ENCODE assay signal across 10 cellular contexts in genomic region chr2:232013701-232014353, GRCh38. TPM values are rescaled to one million over a fixed set of nuclear protein-coding genes. Genes with fewer than 3 reads are reported as not detected.
A peak's percentile ranks its signal among the peaks of the same experiment; 100 is the strongest.
DNase-seq lines count a peak whose midpoint lies in the region; ATAC-seq and TF ChIP-seq lines count a peak whose summit lies in the region.
"Had no signal": no experiment of that assay in that cellular context is flagged by ENCODE, and none has a peak within 500 bp of the region (broad histone marks: within the 10 kb centered on the region; RNA-seq: fewer than 3 reads in every experiment).

No MANE protein-coding gene starts in this region.

- H3K9ac ChIP-seq in BLaER1 = no peak overlapping the region

- H4K20me1 ChIP-seq in BLaER1 = peaks cover 26% of the 10 kb centered on the region; the same call in 1 of the 2 replicates

- peaks cover 16% of the 10 kb centered on the region for H3K4me1 ChIP-seq in BLaER1
- H3K4me1 ChIP-seq: Peyer's patch, tibial artery had no signal

- H3K4me3 ChIP-seq in BLaER1 (no peak overlapping the region), HL-60 (replicated peaks; ENCODE audit: insufficient read depth, low read length) (no peak overlapping the region), fibroblast of villous mesenchyme (ENCODE audit: low read depth, low read length) (no peak overlapping the region)
- H3K4me3 ChIP-seq: Peyer's patch, tibial artery had no signal

- H3K4me2 ChIP-seq in BLaER1 = peak overlapping the region; percentile 44

- DNase-seq in HL-60 (ENCODE audit: low read depth in 1 of 2, low spot score in 1 of 2) (peak; percentile 24 to 25), RPMI8226 (peak; percentile 79), fibroblast of villous mesenchyme (ENCODE audit: low read depth) (peak; percentile 93), occipital lobe (lab: John Stamatoyannopoulos, UW) (no peak), cerebellum (ENCODE audit: low spot score) (no peak)
- DNase-seq: Peyer's patch, tibial artery had no signal

- H3K9me3 ChIP-seq in BLaER1 = no peaks in the 10 kb centered on the region
- H3K9me3 ChIP-seq: Peyer's patch, tibial artery had no signal

- H3K27ac ChIP-seq in BLaER1 (no peak overlapping the region), HL-60 (replicated peaks) (no peak overlapping the region)
- H3K27ac ChIP-seq: Peyer's patch, tibial artery had no signal

- no peaks in the 10 kb centered on the region for H3K27me3 ChIP-seq in BLaER1
- no peaks in the 10 kb centered on the region for H3K27me3 ChIP-seq in HL-60 (ENCODE audit: insufficient read depth, poor library complexity, severe bottlenecking)
- H3K27me3 ChIP-seq: Peyer's patch, tibial artery had no signal

- peaks cover 48% of the 10 kb centered on the region for H3K36me3 ChIP-seq in BLaER1

- TF ChIP-seq CTCF in HL-60 (IDR thresholded peaks at IDR 0.05; ENCODE audit: insufficient read depth, low read length) (no peak), fibroblast of villous mesenchyme (IDR thresholded peaks at IDR 0.05; ENCODE audit: insufficient read depth, low read depth, low read length) (no peak)

- no peak for ATAC-seq in GM18498 (IDR thresholded peaks at IDR 0.05; ENCODE audit: unreplicated experiment)
- no peak for ATAC-seq in GM21390 (IDR thresholded peaks at IDR 0.05; ENCODE audit: unreplicated experiment)

RNA-seq across cellular contexts. Expression of gene DIS3L2, which starts 52.3 kb away (rescaled TPM):
- 26.7 and 30.7 TPM in 2 replicates for total RNA-seq in fibroblast of villous mesenchyme
- 37.6 TPM for total RNA-seq in occipital lobe
- 44.3 TPM for total RNA-seq in cerebellum

Comparison
In these comparisons a context has a peak if more than half of its experiments do, and no peak if none do; other contexts are left out.
1. DNase-seq: peak in HL-60 (2 of 2), RPMI8226 (single experiment) and fibroblast of villous mesenchyme (single experiment); none in occipital lobe (single experiment) and cerebellum (single experiment).